ENCODE assay signal across 16 cellular contexts in the genomic region with DNA sequence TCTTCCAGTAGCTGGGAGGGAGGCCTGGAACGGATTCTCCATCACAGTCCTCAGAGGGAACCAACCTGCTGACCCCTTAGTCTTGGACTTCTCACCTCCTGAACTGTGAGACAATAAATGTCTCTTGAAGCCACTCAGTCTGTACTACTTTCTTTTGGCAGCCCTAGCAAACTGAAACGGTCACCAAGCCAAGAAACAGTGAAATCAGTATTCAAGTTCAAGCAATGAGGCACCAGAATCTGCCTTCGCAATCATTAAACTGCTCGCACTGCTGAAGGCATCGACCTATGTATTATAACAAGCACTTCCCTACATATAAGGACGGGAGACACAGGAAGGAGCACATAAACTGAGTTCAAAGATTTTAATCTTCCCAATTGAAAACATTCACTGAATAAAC.
DNase-seq lines count a peak whose midpoint lies in the region; ATAC-seq, FAIRE-seq and TF ChIP-seq lines count a peak whose summit lies in the region.
"Had no signal": no experiment of that assay in that cellular context is flagged by ENCODE, and none has a peak within 500 bp of the region (broad histone marks: within the 10 kb centered on the region; RNA-seq: fewer than 3 reads in every experiment).

No MANE protein-coding gene starts in this region.

- H3K4me1 ChIP-seq in adipocyte (ENCODE audit: control insufficient read depth, insufficient read depth, low read length): peaks cover 36% of the 10 kb centered on the region
- peaks cover 30% of the 10 kb centered on the region for H3K4me1 ChIP-seq in neuron (ENCODE audit: insufficient read depth, low read length)
- H3K4me1 ChIP-seq in HepG2 (ENCODE audit: insufficient read depth, low read length): peaks cover 9% of the 10 kb centered on the region; the same call in 1 of the 2 replicates

- DNase-seq in adipocyte (ENCODE audit: low read depth) (no peak), medulla oblongata (ENCODE audit: extremely low spot score) (peak; percentile 21), HepG2 (ENCODE audit: low spot score) (no peak)
- DNase-seq in activated CD4-positive, alpha-beta memory T cell treated with anti-CD3 and anti-CD28 coated beads for 36 hours: no peak
- DNase-seq: Calu3; CD8-positive, alpha-beta T cell; DMS79 treated with DMSO at 0.1 percent for 48 hours; H9 had no signal

- CTCF ChIA-PET in activated CD4-positive, alpha-beta memory T cell treated with anti-CD3 and anti-CD28 coated beads for 36 hours (lab: Charles Lee): no interaction called here
- CTCF ChIA-PET in HepG2 (lab: Yijun Ruan, JAX; ENCODE audit: low intra/inter-chr PET ratio, low total read pairs): no interaction called here

- no peak overlapping the region for H3K4me2 ChIP-seq in HepG2 (ENCODE audit: low read depth, low read length)
- H3K4me2 ChIP-seq: BLaER1 treated with 17β-estradiol and CSF1 and Interleukin-3, amounts not matched to agents 10 nM and 100 nM had no signal

- H3K9me3 ChIP-seq in adipocyte (ENCODE audit: control insufficient read depth, low read length) (no peaks in the 10 kb centered on the region), neuron (ENCODE audit: low read length) (no peaks in the 10 kb centered on the region), HepG2 (ENCODE audit: low read length) (no peaks in the 10 kb centered on the region)
- H3K9me3 ChIP-seq: BLaER1 treated with 17β-estradiol and CSF1 and Interleukin-3, amounts not matched to agents 10 nM and 100 nM had no signal

- no peak overlapping the region for H3K27ac Mint-ChIP-seq in activated CD4-positive, alpha-beta memory T cell treated with anti-CD3 and anti-CD28 coated beads for 36 hours
- H3K27ac Mint-ChIP-seq: B cell; CD8-positive, alpha-beta T cell; IgD-negative memory B cell had no signal

- in situ Hi-C loops in HepG2 (cut with HindIII; ENCODE audit: extremely low pct_ligation_motif_present, low pct_unique_long_range_greater_than_20kb): no loop called here

- no peaks in the 10 kb centered on the region for H3K9me3 Mint-ChIP-seq in activated CD4-positive, alpha-beta memory T cell treated with anti-CD3 and anti-CD28 coated beads for 36 hours
- H3K9me3 Mint-ChIP-seq: CD8-positive, alpha-beta T cell; H9 had no signal

- H2AFZ ChIP-seq in neuron (ENCODE audit: low read depth, low read length) (peak overlapping the region; percentile 5), HepG2 (ENCODE audit: low read length) (no peak overlapping the region)

- peaks cover 2% of the 10 kb centered on the region for H3K27me3 Mint-ChIP-seq in activated CD4-positive, alpha-beta memory T cell treated with anti-CD3 and anti-CD28 coated beads for 36 hours

- no peaks in the 10 kb centered on the region for H3K36me3 ChIP-seq in adipocyte (ENCODE audit: control insufficient read depth, insufficient read depth, low read length, severe bottlenecking)
- H3K36me3 ChIP-seq in neuron (ENCODE audit: insufficient read depth, low read length): no peaks in the 10 kb centered on the region
- no peaks in the 10 kb centered on the region for H3K36me3 ChIP-seq in HepG2 (replicated peaks in 1 of 2; ENCODE audit: control insufficient read depth in 1 of 2, insufficient read depth in 2 of 2, low read length in 2 of 2)
- H3K36me3 ChIP-seq: BLaER1 treated with 17β-estradiol and CSF1 and Interleukin-3, amounts not matched to agents 10 nM and 100 nM had no signal

- TF ChIP-seq EP300 in HepG2 (IDR thresholded peaks at IDR 0.05; ENCODE audit: low read depth in 2 of 2, low read length in 2 of 2) (no peak), HepG2 (CRISPR knock-in tag; IDR thresholded peaks at IDR 0.05; ENCODE audit: borderline replicate concordance) (no peak)

- FAIRE-seq in HepG2 (lab: Jason Lieb, UNC): no peak
- FAIRE-seq: GM12878, H1, HTR-8/SVneo had no signal

- H3K4me3 ChIP-seq in adipocyte (ENCODE audit: low read length) (peak overlapping the region; percentile 24), neuron (ENCODE audit: low read length) (no peak overlapping the region), HepG2 (replicated peaks in 1 of 3; ENCODE audit: insufficient read depth in 1 of 3, low read depth in 2 of 3, low read length in 3 of 3) (no peak overlapping the region)
- H3K4me3 ChIP-seq: BLaER1 treated with 17β-estradiol and CSF1 and Interleukin-3, amounts not matched to agents 10 nM and 100 nM; GM12878 had no signal

- intact Hi-C loops in activated CD4-positive, alpha-beta memory T cell treated with anti-CD3 and anti-CD28 coated beads for 36 hours (cut with micrococcal nuclease): no loop called here
- intact Hi-C loops in HepG2 (cut with micrococcal nuclease; ENCODE audit: unreplicated experiment): no loop called here

- no peaks in the 10 kb centered on the region for H3K27me3 ChIP-seq in adipocyte (replicated peaks; ENCODE audit: control insufficient read depth, insufficient read depth, low read length)
- H3K27me3 ChIP-seq in neuron (ENCODE audit: insufficient read depth, low read length): no peaks in the 10 kb centered on the region
- no peaks in the 10 kb centered on the region; a peak in 1 of 5 replicates for H3K27me3 ChIP-seq in HepG2 (ENCODE audit: control insufficient read depth in 1 of 2, insufficient read depth in 2 of 2, low read length in 2 of 2)
- H3K27me3 ChIP-seq: BLaER1 treated with 17β-estradiol and CSF1 and Interleukin-3, amounts not matched to agents 10 nM and 100 nM had no signal

- peak overlapping the region; percentile 18 for H3K9ac ChIP-seq in adipocyte (ENCODE audit: low read length)
- no peak overlapping the region for H3K9ac ChIP-seq in HepG2 (ENCODE audit: insufficient read depth, low read depth, low read length)
- H3K9ac ChIP-seq: BLaER1 treated with 17β-estradiol and CSF1 and Interleukin-3, amounts not matched to agents 10 nM and 100 nM had no signal

- WGBS in HepG2 (ENCODE audit: low lambda C conversion rate): 24% methylated on average over 6 of the region's 6 CpGs

- no peak for TF ChIP-seq RAD21 in HepG2 (CRISPR knock-in tag; IDR thresholded peaks at IDR 0.05)

- TF ChIP-seq POLR2A in HepG2 (IDR thresholded peaks at IDR 0.05; ENCODE audit: insufficient read depth in 1 of 2, low read depth in 2 of 2, low read length in 2 of 2): no peak

- TF ChIP-seq CTCF in HepG2 (CRISPR knock-in tag; IDR thresholded peaks at IDR 0.05): no peak

- no peaks in the 10 kb centered on the region for H3K79me2 ChIP-seq in HepG2 (ENCODE audit: insufficient read depth, low read length)

- no peaks in the 10 kb centered on the region for H3K36me3 Mint-ChIP-seq in activated CD4-positive, alpha-beta memory T cell treated with anti-CD3 and anti-CD28 coated beads for 36 hours
- H3K36me3 Mint-ChIP-seq: CD8-positive, alpha-beta T cell; IgD-negative memory B cell had no signal

- BruUV-seq in HepG2 (replicated peaks; lab: Mats Ljungman, UMichigan): no TSS peak

- POLR2A ChIA-PET in activated CD4-positive, alpha-beta memory T cell treated with anti-CD3 and anti-CD28 coated beads for 36 hours (lab: Charles Lee): no interaction called here
- POLR2A ChIA-PET in HepG2 (lab: Yijun Ruan, JAX): no interaction called here

- no peaks in the 10 kb centered on the region for H3K4me1 Mint-ChIP-seq in activated CD4-positive, alpha-beta memory T cell treated with anti-CD3 and anti-CD28 coated beads for 36 hours (ENCODE audit: low read depth)
- H3K4me1 Mint-ChIP-seq: B cell, IgD-negative memory B cell had no signal

- H3K27ac ChIP-seq in HepG2 (ENCODE audit: extremely low read length, insufficient read depth, low read length): no peak overlapping the region
- H3K27ac ChIP-seq: BLaER1 treated with 17β-estradiol and CSF1 and Interleukin-3, amounts not matched to agents 10 nM and 100 nM had no signal

- no peak overlapping the region for H3K4me3 Mint-ChIP-seq in activated CD4-positive, alpha-beta memory T cell treated with anti-CD3 and anti-CD28 coated beads for 36 hours
- H3K4me3 Mint-ChIP-seq: B cell; CD8-positive, alpha-beta T cell; H9; IgD-negative memory B cell had no signal

- ATAC-seq in HG03460 (IDR thresholded peaks at IDR 0.05; ENCODE audit: unreplicated experiment) (no peak), HepG2 (no peak; the same call in 2 of the 3 replicates)
- ATAC-seq: CD8-positive, alpha-beta T cell; GM12878 had no signal

- no peaks in the 10 kb centered on the region for H4K20me1 ChIP-seq in HepG2 (ENCODE audit: insufficient read depth, low read length)
- H4K20me1 ChIP-seq: BLaER1 treated with 17β-estradiol and CSF1 and Interleukin-3, amounts not matched to agents 10 nM and 100 nM had no signal

TF ChIP-seq in HepG2, 621 proteins besides CTCF, POLR2A, EP300 and RAD21 (continues in another document):
- TF ChIP-seq RARG (CRISPR knock-in tag; IDR thresholded peaks at IDR 0.05; ENCODE audit: low read depth) (no peak), SOX13 (IDR thresholded peaks at IDR 0.05) (no peak), SOX13 (CRISPR knock-in tag; conservative IDR thresholded peaks at IDR 0.05 in 1 of 2, IDR thresholded peaks at IDR 0.05 in 1 of 2) (no peak), ZNF30 (CRISPR knock-in tag; IDR thresholded peaks at IDR 0.05) (no peak), POGK (CRISPR knock-in tag; conservative IDR thresholded peaks at IDR 0.05) (no peak), KLF9 (CRISPR knock-in tag; IDR thresholded peaks at IDR 0.05; ENCODE audit: low read depth) (no peak), ZNF672 (CRISPR knock-in tag; IDR thresholded peaks at IDR 0.05) (no peak), PCBP1 (IDR thresholded peaks at IDR 0.05; ENCODE audit: borderline replicate concordance, low read depth, low read length) (no peak), THAP11 (CRISPR knock-in tag; IDR thresholded peaks at IDR 0.05) (no peak)
- TF ChIP-seq, protein P1, sequence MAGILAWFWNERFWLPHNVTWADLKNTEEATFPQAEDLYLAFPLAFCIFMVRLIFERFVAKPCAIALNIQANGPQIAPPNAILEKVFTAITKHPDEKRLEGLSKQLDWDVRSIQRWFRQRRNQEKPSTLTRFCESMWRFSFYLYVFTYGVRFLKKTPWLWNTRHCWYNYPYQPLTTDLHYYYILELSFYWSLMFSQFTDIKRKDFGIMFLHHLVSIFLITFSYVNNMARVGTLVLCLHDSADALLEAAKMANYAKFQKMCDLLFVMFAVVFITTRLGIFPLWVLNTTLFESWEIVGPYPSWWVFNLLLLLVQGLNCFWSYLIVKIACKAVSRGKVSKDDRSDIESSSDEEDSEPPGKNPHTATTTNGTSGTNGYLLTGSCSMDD (CRISPR knock-in tag; IDR thresholded peaks at IDR 0.05): no peak
